ENCODE assay signal across 34 cellular contexts in genomic region chr13:23955064-23955463, GRCh38. TPM values are rescaled to one million over a fixed set of nuclear protein-coding genes. Genes with fewer than 3 reads are reported as not detected.
"Had no signal": no experiment of that assay in that cellular context is flagged by ENCODE, and none has a peak within 500 bp of the region (broad histone marks: within the 10 kb centered on the region; RNA-seq: fewer than 3 reads in every experiment).

No MANE protein-coding gene starts in this region.

- H3K27ac Mint-ChIP-seq: activated B cell treated with CpG ODN at 0.5 μM for 24 hours; activated CD8-positive, alpha-beta T cell treated with anti-CD3 and anti-CD28 coated beads for 36 hours; activated naive CD4-positive, alpha-beta T cell treated with anti-CD3 and anti-CD28 coated beads, Interleukin-2, amount 10 ng/mL, durations not matched to agents 7 days and 5 days; activated naive CD8-positive, alpha-beta T cell; dendritic cell treated with granulocyte-macrophage colony-stimulating factor and Interleukin-4, amounts not matched to agents 40 ng/mL and 50 ng/mL, for 4 days; T-cell had no signal

- H3K27me3 ChIP-seq: brain microvascular endothelial cell, foreskin keratinocyte, gastrocnemius medialis had no signal

- H3K27ac ChIP-seq: brain microvascular endothelial cell, coronary artery, dorsolateral prefrontal cortex, esophagus muscularis mucosa, foreskin keratinocyte, gastrocnemius medialis, heart left ventricle, WERI-Rb-1 had no signal

- H3K36me3 Mint-ChIP-seq: activated naive CD4-positive, alpha-beta T cell treated with anti-CD3 and anti-CD28 coated beads, Interleukin-2, amount 10 ng/mL, durations not matched to agents 7 days and 5 days; activated naive CD8-positive, alpha-beta T cell; T-cell had no signal

- H3K9me3 Mint-ChIP-seq: activated B cell treated with CpG ODN at 0.5 μM for 24 hours; activated CD8-positive, alpha-beta T cell treated with anti-CD3 and anti-CD28 coated beads for 36 hours; activated naive CD4-positive, alpha-beta T cell treated with anti-CD3 and anti-CD28 coated beads, Interleukin-2, amount 10 ng/mL, durations not matched to agents 7 days and 5 days; activated T-cell treated with anti-CD3 and anti-CD28 coated beads, Interleukin-2, amount 50 U/mL, for 4 hours; central memory CD8-positive, alpha-beta T cell; dendritic cell treated with granulocyte-macrophage colony-stimulating factor and Interleukin-4, amounts not matched to agents 40 ng/mL and 50 ng/mL, for 4 days; effector memory CD8-positive, alpha-beta T cell; T-cell had no signal

- H3K4me3 Mint-ChIP-seq: activated B cell treated with CpG ODN at 0.5 μM for 24 hours; activated CD8-positive, alpha-beta T cell treated with anti-CD3 and anti-CD28 coated beads for 36 hours; activated naive CD4-positive, alpha-beta T cell treated with anti-CD3 and anti-CD28 coated beads, Interleukin-2, amount 10 ng/mL, durations not matched to agents 7 days and 5 days; activated naive CD8-positive, alpha-beta T cell; activated T-cell treated with anti-CD3 and anti-CD28 coated beads, Interleukin-2, amount 50 U/mL, for 4 hours; central memory CD8-positive, alpha-beta T cell; dendritic cell treated with granulocyte-macrophage colony-stimulating factor and Interleukin-4, amounts not matched to agents 40 ng/mL and 50 ng/mL, for 4 days; effector memory CD8-positive, alpha-beta T cell; T-cell had no signal

- H3K4me1 Mint-ChIP-seq: activated B cell treated with CpG ODN at 0.5 μM for 24 hours; central memory CD8-positive, alpha-beta T cell; T-cell had no signal

- H3K4me1 ChIP-seq: esophagus muscularis mucosa, gastrocnemius medialis, heart left ventricle had no signal

- H3K27me3 Mint-ChIP-seq: activated naive CD8-positive, alpha-beta T cell had no signal

- DNase-seq: activated B cell treated with CpG ODN at 0.5 μM for 24 hours; activated CD4-positive, alpha-beta T cell treated with anti-CD3 and anti-CD28 coated beads for 48 hours; activated CD4-positive, alpha-beta T cell treated with anti-CD3 and anti-CD28 coated beads, Interleukin-2, amount 50 U/mL, for 1 hour; activated CD4-positive, alpha-beta T cell treated with anti-CD3 and anti-CD28 coated beads, Interleukin-2, amount 50 U/mL, for 48 hours; activated CD8-positive, alpha-beta memory T cell treated with anti-CD3 and anti-CD28 coated beads for 24 hours; activated CD8-positive, alpha-beta T cell treated with anti-CD3 and anti-CD28 coated beads for 36 hours; activated gamma-delta T cell; activated naive CD4-positive, alpha-beta T cell; activated naive CD4-positive, alpha-beta T cell treated with anti-CD3 and anti-CD28 coated beads, Interleukin-2, amount 10 ng/mL, durations not matched to agents 7 days and 5 days; activated T-cell treated with anti-CD3 and anti-CD28 coated beads, Interleukin-2, amount 50 U/mL, for 4 hours; amniotic stem cell; anterior cingulate cortex; brain microvascular endothelial cell; dorsolateral prefrontal cortex; effector CD4-positive, alpha-beta T cell; effector memory CD8-positive, alpha-beta T cell; erythroblast; foreskin keratinocyte; gastrocnemius medialis; glutamatergic neuron; heart left ventricle; T-cell; T1000; WERI-Rb-1 had no signal

- ATAC-seq: activated CD4-positive, CD25-positive, alpha-beta regulatory T cell treated with anti-CD3 and anti-CD28 coated beads, Interleukin-2, amount 50 U/mL, for 24 hours; activated CD8-positive, alpha-beta T cell treated with anti-CD3 and anti-CD28 coated beads for 36 hours; activated T-cell treated with anti-CD3 and anti-CD28 coated beads, Interleukin-2, amount 50 U/mL, for 4 hours; effector memory CD8-positive, alpha-beta T cell; gastrocnemius medialis; heart left ventricle; T-cell had no signal

- H3K36me3 ChIP-seq: brain microvascular endothelial cell, esophagus muscularis mucosa, gastrocnemius medialis, heart left ventricle, WERI-Rb-1 had no signal

- H3K4me3 ChIP-seq: coronary artery, dorsolateral prefrontal cortex, esophagus muscularis mucosa, gastrocnemius medialis, heart left ventricle had no signal

RNA-seq across cellular contexts. Expression of gene C1QTNF9B, which starts 57.8 kb away (rescaled TPM):
- total RNA-seq: activated B cell treated with CpG ODN at 0.5 μM for 24 hours; activated CD8-positive, alpha-beta T cell treated with anti-CD3 and anti-CD28 coated beads for 36 hours; activated T-cell treated with anti-CD3 and anti-CD28 coated beads, Interleukin-2, amount 50 U/mL, for 4 hours; astrocyte; bronchial epithelial cell; cerebellum; foreskin keratinocyte; T-cell; T-helper 2 cell treated with Interferon-gamma antibody and Interleukin-4, amounts not matched to agents 100 ng/mL and 5 ng/mL, for 36 hours had no signal
- polyA plus RNA-seq: foreskin keratinocyte had no signal
